In genomic region chr11:65516135-65516968, GRCh38 we compare ENCODE assay signal across 1 cellular context.
TF ChIP-seq lines count a peak whose summit lies in the region.

No MANE protein-coding gene starts in this region.

TF ChIP-seq in K562, 482 proteins besides CTCF, POLR2A, EP300 and RAD21 (continued from another document):
- TF ChIP-seq ZNF655 (CRISPR knock-in tag; IDR thresholded peaks at IDR 0.05) (no peak), PHB2 (IDR thresholded peaks at IDR 0.05; ENCODE audit: low read depth) (peak; percentile 54; the same call in 1 of the 2 replicates), CSDE1 (IDR thresholded peaks at IDR 0.05) (peak in 1 of 2 experiments; percentile 70; a peak in 1 of 4 replicates), RBM17 (IDR thresholded peaks at IDR 0.05; ENCODE audit: borderline replicate concordance, low read depth, low read length) (no peak), THRAP3 (IDR thresholded peaks at IDR 0.05; ENCODE audit: borderline replicate concordance) (0 out of 2 replicates have a peak, but pooled peaks have one; percentile 36), ZNF239 (CRISPR knock-in tag; IDR thresholded peaks at IDR 0.05) (no peak), POU5F1 (IDR thresholded peaks at IDR 0.05; ENCODE audit: borderline replicate concordance, low read depth, low read length, partially characterized antibody) (no peak), HDAC8 (tag; IDR thresholded peaks at IDR 0.05) (no peak), BCOR (IDR thresholded peaks at IDR 0.05) (peak; percentile 47; the same call in 1 of the 2 replicates), HNRNPL (IDR thresholded peaks at IDR 0.05; ENCODE audit: low read depth, low read length) (no peak), MTA2 (IDR thresholded peaks at IDR 0.05; ENCODE audit: low read depth) (0 out of 2 replicates have a peak, but pooled peaks have one; percentile 24), ZNF316 (IDR thresholded peaks at IDR 0.05) (peak; percentile 11; the same call in 1 of the 2 replicates), MAZ (CRISPR knock-in tag; conservative IDR thresholded peaks at IDR 0.05 in 1 of 2, IDR thresholded peaks at IDR 0.05 in 1 of 2) (no peak), ATF6 (CRISPR knock-in tag; IDR thresholded peaks at IDR 0.05) (no peak), OTX1 (CRISPR knock-in tag; IDR thresholded peaks at IDR 0.05) (peak; percentile 40; the same call in 1 of the 2 replicates), ZBTB2 (IDR thresholded peaks at IDR 0.05) (peak; percentile 69; the same call in 1 of the 2 replicates), ZBTB26 (CRISPR knock-in tag; IDR thresholded peaks at IDR 0.05) (peak; percentile 91), KDM4B (IDR thresholded peaks at IDR 0.05; ENCODE audit: borderline replicate concordance in 2 of 2, low read depth in 1 of 2) (no peak), GATAD2A (IDR thresholded peaks at IDR 0.05) (peak; percentile 86; the same call in 1 of the 2 replicates), ETS1 (conservative IDR thresholded peaks at IDR 0.05; ENCODE audit: control insufficient read depth, low read depth, low read length) (no peak), PHF20 (IDR thresholded peaks at IDR 0.05; ENCODE audit: partially characterized antibody) (no peak), ZNF449 (CRISPR knock-in tag; IDR thresholded peaks at IDR 0.05) (no peak), HLTF (IDR thresholded peaks at IDR 0.05) (peak; percentile 81), MED1 (CRISPR knock-in tag; IDR thresholded peaks at IDR 0.05; ENCODE audit: borderline replicate concordance) (no peak)
